Comparison of ENCODE assay signal across 9 cellular contexts in the genomic region with DNA sequence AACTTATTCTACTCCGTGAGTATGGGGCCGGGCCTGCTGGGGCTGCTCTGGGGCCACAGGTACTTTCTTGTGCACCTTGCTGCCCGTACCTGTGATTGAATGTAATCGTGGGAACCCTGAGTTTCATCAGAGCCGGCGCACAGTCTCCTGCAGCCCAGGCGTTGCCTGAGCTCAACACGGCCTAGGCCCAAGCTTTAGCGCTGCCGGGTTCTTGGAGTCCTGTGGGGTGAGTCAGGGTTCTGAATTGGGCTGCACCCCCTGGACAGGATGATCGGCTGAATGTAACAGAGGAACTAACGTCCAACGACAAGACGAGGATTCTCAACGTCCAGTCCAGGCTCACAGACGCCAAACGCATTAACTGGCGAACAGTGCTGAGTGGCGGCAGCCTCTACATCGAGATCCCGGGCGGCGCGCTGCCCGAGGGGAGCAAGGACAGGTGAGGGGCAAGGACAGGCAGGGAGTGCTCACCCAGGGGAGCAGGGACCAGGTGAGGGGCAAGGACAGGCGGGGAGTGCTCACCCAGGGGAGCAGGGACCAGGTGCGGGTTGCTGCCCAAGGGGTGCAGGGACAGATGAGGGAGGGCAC. TPM values are rescaled to one million over a fixed set of nuclear protein-coding genes. Genes with fewer than 3 reads are reported as not detected.
DNase-seq lines count a peak whose midpoint lies in the region; ATAC-seq and TF ChIP-seq lines count a peak whose summit lies in the region.
"Had no signal": no experiment of that assay in that cellular context is flagged by ENCODE, and none has a peak within 500 bp of the region (broad histone marks: within the 10 kb centered on the region; RNA-seq: fewer than 3 reads in every experiment).

No MANE protein-coding gene starts in this region.

- H3K27ac Mint-ChIP-seq in T-helper 17 cell: peak overlapping the region; percentile 94

- H3K27me3 ChIP-seq in osteoblast (ENCODE audit: insufficient read depth, low read length): no peaks in the 10 kb centered on the region

- H3K27ac ChIP-seq in epithelial cell of prostate (peak overlapping the region; percentile 93), osteoblast (ENCODE audit: low read depth, low read length) (peak overlapping the region; percentile 75)

- TF ChIP-seq CTCF in osteoblast (IDR thresholded peaks at IDR 0.05; ENCODE audit: extremely low read depth, low read depth, low read length): no peak

- peak; percentile 27 for DNase-seq in NOMO-1 treated with DMSO at 0.1 percent for 48 hours (lab: John Stamatoyannopoulos, UW; ENCODE audit: unreplicated experiment)
- DNase-seq in NOMO-1 treated with dmso at 0.1 percent for 144 hours (lab: John Stamatoyannopoulos, UW; ENCODE audit: unreplicated experiment): no peak
- DNase-seq in T-helper 17 cell: no peak
- DNase-seq in epithelial cell of prostate (ENCODE audit: low read depth, low spot score): no peak
- DNase-seq in osteoblast (ENCODE audit: insufficient read length, low spot score, missing footprints): peak; percentile 99
- DNase-seq in anterior cingulate cortex (lab: John Stamatoyannopoulos, UW): no peak

- H3K4me3 ChIP-seq in osteoblast (ENCODE audit: insufficient read depth, low read length): peak overlapping the region; percentile 98

- H3K4me1 Mint-ChIP-seq in T-helper 17 cell: peaks cover 29% of the 10 kb centered on the region

- peak overlapping the region; percentile 92 for H3K4me3 Mint-ChIP-seq in T-helper 17 cell

- no peak overlapping the region for H2AFZ ChIP-seq in osteoblast (ENCODE audit: low read length)

- peak overlapping the region; percentile 91 for H3K4me2 ChIP-seq in osteoblast (ENCODE audit: insufficient read depth, low read length)

- no peaks in the 10 kb centered on the region for H3K27me3 Mint-ChIP-seq in T-helper 17 cell

- ATAC-seq in T-helper 17 cell (no peak), HG03571 (IDR thresholded peaks at IDR 0.05; ENCODE audit: unreplicated experiment) (no peak), HG03354 (IDR thresholded peaks at IDR 0.05; ENCODE audit: poor library complexity, severe bottlenecking, unreplicated experiment) (no peak)

- H3K9me3 ChIP-seq in T-helper 17 cell (ENCODE audit: control insufficient read depth, low read length, poor library complexity, severe bottlenecking) (no peaks in the 10 kb centered on the region), osteoblast (ENCODE audit: low read depth, low read length) (no peaks in the 10 kb centered on the region)

- peaks cover 54% of the 10 kb centered on the region for H4K20me1 ChIP-seq in osteoblast (ENCODE audit: insufficient read depth, low read length)

- peaks cover 28% of the 10 kb centered on the region for H3K4me1 ChIP-seq in osteoblast (ENCODE audit: insufficient read depth, low read length)

- peaks cover 31% of the 10 kb centered on the region for H3K36me3 ChIP-seq in osteoblast (ENCODE audit: insufficient read depth, low read length)

- peaks cover 71% of the 10 kb centered on the region for H3K79me2 ChIP-seq in osteoblast (ENCODE audit: insufficient read depth, low read length)

- peaks cover 5% of the 10 kb centered on the region for H3K36me3 Mint-ChIP-seq in T-helper 17 cell (ENCODE audit: low read depth)

RNA-seq across cellular contexts. Expression of a gene that starts 10.4 kb away (rescaled TPM):
- total RNA-seq in T-helper 17 cell (not detected), osteoblast (under 0.01 TPM in 1 of 2 replicates, not detected in the other)

RNA-seq across cellular contexts. Expression of a gene that starts 15.4 kb away (rescaled TPM):
- 1 to 10 TPM in 1 of 2 donors, under 1 TPM in 1; 0.55 to 1.0 TPM for total RNA-seq in T-helper 17 cell
- total RNA-seq in osteoblast: 0.72 TPM in 1 of 2 replicates, not detected in the other
- total RNA-seq: dermis microvascular lymphatic vessel endothelial cell had no signal

RNA-seq across cellular contexts. Expression of a gene that starts 22.5 kb away (rescaled TPM):
- total RNA-seq in T-helper 17 cell: 1 to 10 TPM in 1 of 2 donors, under 1 TPM in 1; 0.50 to 2.7 TPM
- total RNA-seq in osteoblast: under 0.01 and 0.29 TPM in 2 replicates

RNA-seq across cellular contexts. Expression of a gene that starts 35.0 kb away (rescaled TPM):
- 100 to 1,000 TPM; 119 to 135 TPM for total RNA-seq in T-helper 17 cell
- 27.1 and 27.9 TPM in 2 replicates for total RNA-seq in osteoblast

RNA-seq across cellular contexts. Expression of a gene that starts 35.5 kb away (rescaled TPM):
- total RNA-seq in T-helper 17 cell (10 to 100 TPM; 38.6 to 40.2 TPM), osteoblast (32.1 and 43.4 TPM in 2 replicates)

Comparison
In these comparisons a context has a peak if more than half of its experiments do, and no peak if none do; other contexts are left out.
1. DNase-seq: peak in NOMO-1 treated with DMSO at 0.1 percent for 48 hours (single experiment) and osteoblast (single experiment); none in NOMO-1 treated with dmso at 0.1 percent for 144 hours (single experiment), T-helper 17 cell (0 of 3), epithelial cell of prostate (single experiment) and anterior cingulate cortex (0 of 58).